ENCODE assay signal across 18 cellular contexts in the genomic region with DNA sequence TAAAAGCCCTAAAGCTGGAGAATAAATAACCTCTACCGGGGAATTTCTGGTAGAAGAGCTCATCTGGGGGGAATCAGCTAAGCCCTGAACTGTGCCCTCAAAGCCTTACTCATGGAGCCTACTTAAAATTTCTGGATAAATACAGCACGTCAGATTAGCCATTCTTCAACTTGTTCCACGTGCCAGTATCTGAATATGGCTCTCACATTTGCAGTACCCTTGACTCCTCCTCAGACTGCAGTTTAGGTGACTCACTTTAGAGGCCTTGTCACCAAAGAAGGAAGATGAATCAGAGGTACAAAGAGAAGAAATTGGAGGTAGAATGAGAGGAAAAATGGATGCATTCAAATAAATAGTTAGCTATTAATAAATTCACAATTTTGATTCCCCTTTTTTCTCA. TPM values are rescaled to one million over a fixed set of nuclear protein-coding genes. Genes with fewer than 3 reads are reported as not detected.
DNase-seq lines count a peak whose midpoint lies in the region; ATAC-seq and TF ChIP-seq lines count a peak whose summit lies in the region.
"Had no signal": no experiment of that assay in that cellular context is flagged by ENCODE, and none has a peak within 500 bp of the region (broad histone marks: within the 10 kb centered on the region; RNA-seq: fewer than 3 reads in every experiment).

No MANE protein-coding gene starts in this region.

- no peaks in the 10 kb centered on the region for H3K36me3 ChIP-seq in right atrium auricular region
- H3K36me3 ChIP-seq: BE2C, Peyer's patch had no signal

- no peaks in the 10 kb centered on the region for H3K9me3 ChIP-seq in right atrium auricular region
- H3K9me3 ChIP-seq: BE2C, Peyer's patch had no signal

- TF ChIP-seq CTCF in AG09309 (IDR thresholded peaks at IDR 0.05; ENCODE audit: control insufficient read depth, insufficient read depth, low read depth, low read length, missing control alignments) = no peak
- TF ChIP-seq CTCF in right atrium auricular region (IDR thresholded peaks at IDR 0.05) = no peak

- no peak for ATAC-seq in GM19452 (IDR thresholded peaks at IDR 0.05; ENCODE audit: unreplicated experiment)
- ATAC-seq: K562 had no signal

- H3K4me3 ChIP-seq in AG09309 (ENCODE audit: control insufficient read depth, low read depth, low read length) (no peak overlapping the region), right atrium auricular region (no peak overlapping the region)
- H3K4me3 ChIP-seq: K562, Peyer's patch had no signal

- DNase-seq in AG09309 (ENCODE audit: low read depth) (peak; percentile 28), HT1080 (ENCODE audit: low read depth) (peak; percentile 62), T1000 (lab: John Stamatoyannopoulos, UW) (peak; percentile 1), kidney tubule cell (ENCODE audit: low spot score) (peak; percentile 61), anterior cingulate cortex (lab: John Stamatoyannopoulos, UW) (no peak), right atrium auricular region (ENCODE audit: low spot score) (no peak), NCI-H526 (lab: John Stamatoyannopoulos, UW) (no peak)
- DNase-seq: BE2C; CD4-positive, alpha-beta memory T cell; DMS79; H9; NCI-H1092 treated with DMSO at 0.1 percent for 48 hours; NCI-H1694 treated with DMSO at 0.1 percent for 48 hours; NCI-H446; NCI-H82; Peyer's patch had no signal

- no peaks in the 10 kb centered on the region for H3K27me3 ChIP-seq in right atrium auricular region
- H3K27me3 ChIP-seq: BE2C, Peyer's patch had no signal

- no peaks in the 10 kb centered on the region for H3K4me1 ChIP-seq in right atrium auricular region
- H3K4me1 ChIP-seq: BE2C, Peyer's patch had no signal

- H3K27ac ChIP-seq in right atrium auricular region = no peak overlapping the region
- H3K27ac ChIP-seq: Peyer's patch had no signal

RNA-seq across cellular contexts. Expression of a gene that starts 34.6 kb away (rescaled TPM):
- 0.24 TPM in 1 of 2 replicates, not detected in the other for total RNA-seq in HT1080 (2014; rRNA removed; shearing (Covaris generic))
- polyA plus RNA-seq in HT1080 (2015; cell fraction: cytosol; rRNA removed) = not detected in 2 replicates
- polyA plus RNA-seq in HT1080 (2015; cell fraction: nucleus; rRNA removed) = not detected in 2 replicates
- not detected for total RNA-seq in right atrium auricular region
- total RNA-seq: CD4-positive, alpha-beta memory T cell; H9; K562; Peyer's patch had no signal
- polyA plus RNA-seq: CD4-positive, alpha-beta memory T cell had no signal

Comparison
In these comparisons a context has a peak if more than half of its experiments do, and no peak if none do; other contexts are left out.
1. DNase-seq: peak in AG09309 (single experiment), HT1080 (single experiment), T1000 (single experiment) and kidney tubule cell (single experiment); none in anterior cingulate cortex (0 of 58), right atrium auricular region (single experiment) and NCI-H526 (0 of 2).